ENCODE assay signal across 9 cellular contexts in the genomic region with DNA sequence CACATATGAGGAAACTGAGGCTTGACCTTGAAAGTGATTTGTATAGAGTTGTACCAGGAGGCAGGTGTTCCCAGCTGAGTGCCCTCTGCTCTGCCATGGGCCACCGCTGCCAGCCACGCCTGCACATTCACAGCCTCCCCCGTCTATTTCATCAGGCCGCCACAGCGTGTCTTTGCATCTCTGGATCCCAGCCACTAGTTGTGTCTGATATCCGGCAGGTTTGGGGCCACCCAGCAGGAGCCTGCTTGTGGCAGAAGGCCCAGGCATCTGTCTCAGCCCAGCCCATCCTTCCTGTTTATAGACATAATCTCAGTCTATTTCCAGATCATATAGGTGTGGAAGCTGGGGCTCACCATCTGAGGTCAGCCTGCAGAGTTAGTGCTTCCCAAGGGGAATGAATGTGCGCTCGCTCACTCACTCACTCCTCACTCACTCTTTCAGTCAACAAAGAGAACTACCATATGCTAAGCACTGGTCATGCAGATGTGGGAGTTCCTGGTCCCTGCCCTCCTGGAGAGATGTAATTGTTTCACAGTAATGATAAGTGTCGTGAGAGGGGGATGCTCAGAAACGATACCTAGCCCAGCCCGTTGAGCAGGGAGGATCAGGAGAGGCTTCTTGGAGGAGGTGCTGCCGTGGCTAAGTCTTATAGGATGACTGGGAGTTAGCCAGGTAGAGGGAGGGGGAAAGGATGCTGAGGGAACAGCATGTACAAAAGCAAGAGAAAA.
A peak's percentile ranks its signal among the peaks of the same experiment; 100 is the strongest.
DNase-seq lines count a peak whose midpoint lies in the region; ATAC-seq and TF ChIP-seq lines count a peak whose summit lies in the region.
"Had no signal": no experiment of that assay in that cellular context is flagged by ENCODE, and none has a peak within 500 bp of the region (broad histone marks: within the 10 kb centered on the region; RNA-seq: fewer than 3 reads in every experiment).

No MANE protein-coding gene starts in this region.

- TF ChIP-seq CTCF in mucosa of descending colon (IDR thresholded peaks at IDR 0.05) = no peak

- intact Hi-C loops in mucosa of descending colon (cut with DNase I, micrococcal nuclease) = no loop called here

- H3K27ac Mint-ChIP-seq in activated naive CD8-positive, alpha-beta T cell treated with anti-CD3 and anti-CD28 coated beads, Interleukin-2, amount 50 U/mL, for 24 hours = no peak overlapping the region

- no peaks in the 10 kb centered on the region for H3K27me3 Mint-ChIP-seq in activated naive CD8-positive, alpha-beta T cell treated with anti-CD3 and anti-CD28 coated beads, Interleukin-2, amount 50 U/mL, for 24 hours

- peak; percentile 84 for DNase-seq in DMS 273 (lab: John Stamatoyannopoulos, UW; ENCODE audit: unreplicated experiment)
- peak; percentile 93 for DNase-seq in NCI-H69 (lab: John Stamatoyannopoulos, UW)
- DNase-seq in activated naive CD8-positive, alpha-beta T cell treated with anti-CD3 and anti-CD28 coated beads, Interleukin-2, amount 50 U/mL, for 24 hours = no peak
- DNase-seq in mucosa of descending colon = peak; percentile 69 to 73 (median 70)
- no peak for DNase-seq in GOT3 (lab: John Stamatoyannopoulos, UW)
- DNase-seq in NOMO-1 treated with DMSO at 0.1 percent for 48 hours (lab: John Stamatoyannopoulos, UW; ENCODE audit: unreplicated experiment) = no peak
- DNase-seq in hepatic stellate cell (ENCODE audit: low spot score) = no peak
- DNase-seq in NCI-H2107 treated with DMSO at 0.1 percent for 48 hours (lab: John Stamatoyannopoulos, UW; ENCODE audit: unreplicated experiment) = no peak

- H3K4me3 ChIP-seq in mucosa of descending colon = no peak overlapping the region

- ATAC-seq in activated naive CD8-positive, alpha-beta T cell treated with anti-CD3 and anti-CD28 coated beads, Interleukin-2, amount 50 U/mL, for 24 hours = peak; percentile 23
- peak; percentile 60 for ATAC-seq in mucosa of descending colon

- H3K4me3 Mint-ChIP-seq in activated naive CD8-positive, alpha-beta T cell treated with anti-CD3 and anti-CD28 coated beads, Interleukin-2, amount 50 U/mL, for 24 hours = no peak overlapping the region

- H3K36me3 Mint-ChIP-seq in activated naive CD8-positive, alpha-beta T cell treated with anti-CD3 and anti-CD28 coated beads, Interleukin-2, amount 50 U/mL, for 24 hours (ENCODE audit: low read depth) = no peaks in the 10 kb centered on the region

- no peaks in the 10 kb centered on the region for H3K9me3 ChIP-seq in mucosa of descending colon
- H3K9me3 ChIP-seq: neutrophil had no signal

- peaks cover 38% of the 10 kb centered on the region for H3K4me1 Mint-ChIP-seq in activated naive CD8-positive, alpha-beta T cell treated with anti-CD3 and anti-CD28 coated beads, Interleukin-2, amount 50 U/mL, for 24 hours

- no peaks in the 10 kb centered on the region for H3K9me3 Mint-ChIP-seq in activated naive CD8-positive, alpha-beta T cell treated with anti-CD3 and anti-CD28 coated beads, Interleukin-2, amount 50 U/mL, for 24 hours

- no peaks in the 10 kb centered on the region for H3K36me3 ChIP-seq in mucosa of descending colon (ENCODE audit: low read depth)
- H3K36me3 ChIP-seq: neutrophil had no signal

- H3K4me1 ChIP-seq in mucosa of descending colon (ENCODE audit: low read depth) = peaks cover 28% of the 10 kb centered on the region

Comparison
In these comparisons a context has a peak if more than half of its experiments do, and no peak if none do; other contexts are left out.
1. DNase-seq: peak in DMS 273 (single experiment), NCI-H69 (single experiment) and mucosa of descending colon (3 of 3); none in activated naive CD8-positive, alpha-beta T cell treated with anti-CD3 and anti-CD28 coated beads, Interleukin-2, amount 50 U/mL, for 24 hours (single experiment), GOT3 (single experiment), NOMO-1 treated with DMSO at 0.1 percent for 48 hours (single experiment), hepatic stellate cell (single experiment) and NCI-H2107 treated with DMSO at 0.1 percent for 48 hours (single experiment).